In genomic region chr19:35648017-35648961, GRCh38 we compare ENCODE assay signal across 8 cellular contexts. TPM values are rescaled to one million over a fixed set of nuclear protein-coding genes. Genes with fewer than 3 reads are reported as not detected.
DNase-seq lines count a peak whose midpoint lies in the region; ATAC-seq, FAIRE-seq and TF ChIP-seq lines count a peak whose summit lies in the region.

Gene COX6B1, plus strand, starts transcription at chr19:35648323. Its CDS starts 2,921 bp downstream, at chr19:35651244.

- no peaks in the 10 kb centered on the region for H3K9me3 ChIP-seq in mucosa of descending colon

- no peaks in the 10 kb centered on the region for H3K36me3 Mint-ChIP-seq in IgD-negative memory B cell

- H3K4me1 Mint-ChIP-seq in IgD-negative memory B cell, result peaks cover 18 to 27% (median 20%) of the 10 kb centered on the region in 3 donors

- H3K4me3 ChIP-seq in epithelial cell of esophagus (ENCODE audit: low read length), result peak within 1 kb of the TSS; percentile 96
- peak within 1 kb of the TSS; percentile 67 for H3K4me3 ChIP-seq in mucosa of descending colon

- no peaks in the 10 kb centered on the region for H3K36me3 ChIP-seq in mucosa of descending colon (ENCODE audit: low read depth)

- intact Hi-C loops in mucosa of descending colon (cut with DNase I, micrococcal nuclease), result loop anchor here in 1 of 2 donors (5.0 kb wide), 1 partner anchor 401 kb away; the partner anchor contains the start of gene LSR

- H3K4me3 Mint-ChIP-seq in IgD-negative memory B cell, result peak within 1 kb of the TSS; percentile 97 to 100 (median 98)

- peak within 1 kb of the TSS; percentile 67 to 98 (median 93) for H3K27ac Mint-ChIP-seq in IgD-negative memory B cell

- peak; percentile 53 for ATAC-seq in GM21529 (IDR thresholded peaks at IDR 0.05; ENCODE audit: unreplicated experiment)
- peak; percentile 77 for ATAC-seq in mucosa of descending colon

- DNase-seq in D721Med (ENCODE audit: insufficient read length, low spot score) (peak; percentile 98), OCI-M2 (lab: John Stamatoyannopoulos, UW; ENCODE audit: unreplicated experiment) (peak; percentile 100), activated T-cell treated with anti-CD3 and anti-CD28 coated beads for 4 hours (peak; percentile 84), epithelial cell of esophagus (ENCODE audit: low read depth) (peak; percentile 98), mucosa of descending colon (peak; percentile 90 to 96 (median 94))
- peak; percentile 86 for DNase-seq in stimulated activated CD8-positive, alpha-beta memory T cell treated with anti-CD3 and anti-CD28 coated beads, Interleukin-4, amount 100 ng/mL, for 24 hours (ENCODE audit: low read depth)

- H3K4me1 ChIP-seq in mucosa of descending colon (ENCODE audit: low read depth), result peaks cover 26% of the 10 kb centered on the region

- peak; percentile 11 for FAIRE-seq in D721Med (lab: Jason Lieb, UNC)

- H3K27me3 Mint-ChIP-seq in IgD-negative memory B cell, result no peaks in the 10 kb centered on the region

- no peaks in the 10 kb centered on the region for H3K9me3 Mint-ChIP-seq in IgD-negative memory B cell

- no peak for TF ChIP-seq CTCF in D721Med (IDR thresholded peaks at IDR 0.05; ENCODE audit: insufficient read depth, missing control alignments)
- TF ChIP-seq CTCF in epithelial cell of esophagus (IDR thresholded peaks at IDR 0.05; ENCODE audit: insufficient read depth, low read depth, low read length, missing control alignments), result no peak
- no peak for TF ChIP-seq CTCF in mucosa of descending colon (IDR thresholded peaks at IDR 0.05)

RNA-seq across cellular contexts. Expression of gene COX6B1, which starts in this region (rescaled TPM):
- polyA plus RNA-seq in IgD-negative memory B cell, result 814 TPM
- 100 to 1,000 TPM; 460 to 939 (median 669) TPM for total RNA-seq in mucosa of descending colon

Comparison
In these comparisons a context has a peak if more than half of its experiments do, and no peak if none do; other contexts are left out.
1. Peak in every context shown above with its lines: DNase-seq, ATAC-seq and H3K4me3 ChIP-seq.